18 cellular contexts compared by ENCODE assay signal in the genomic region with DNA sequence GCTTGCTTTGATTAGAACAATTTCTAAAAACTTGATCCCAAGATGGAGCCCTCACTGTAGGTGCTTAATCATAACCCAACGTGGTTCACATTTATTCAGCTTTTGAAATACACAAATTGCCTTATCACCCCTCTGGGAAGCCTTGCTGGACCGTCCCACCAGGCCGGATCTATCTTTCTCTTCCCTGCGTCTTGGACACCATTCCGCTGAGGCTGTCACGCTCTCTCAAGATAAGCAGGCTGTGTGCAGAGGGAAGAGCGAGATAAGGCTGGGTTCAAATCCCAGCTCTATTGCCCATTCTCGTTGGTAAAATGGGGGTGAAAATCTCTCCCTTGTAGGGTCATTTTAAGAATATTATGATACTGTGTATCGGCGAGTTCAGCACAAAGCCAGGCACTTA. TPM values are rescaled to one million over a fixed set of nuclear protein-coding genes. Genes with fewer than 3 reads are reported as not detected.
A peak's percentile ranks its signal among the peaks of the same experiment; 100 is the strongest.
DNase-seq lines count a peak whose midpoint lies in the region; ATAC-seq, FAIRE-seq and TF ChIP-seq lines count a peak whose summit lies in the region.
"Had no signal": no experiment of that assay in that cellular context is flagged by ENCODE, and none has a peak within 500 bp of the region (broad histone marks: within the 10 kb centered on the region; RNA-seq: fewer than 3 reads in every experiment).

No MANE protein-coding gene starts in this region.

- H3K4me1 ChIP-seq in K562 (replicated peaks in 1 of 2; ENCODE audit: control insufficient read depth in 2 of 2, insufficient read depth in 2 of 2, low read length in 2 of 2) (peaks cover 0 to 7% of the 10 kb centered on the region in 2 experiments; a peak in 1 of 5 replicates), small intestine (ENCODE audit: control insufficient read depth in 2 of 2, insufficient read depth in 1 of 2, low read depth in 1 of 2, low read length in 1 of 2) (peaks cover 3 to 7% of the 10 kb centered on the region in 2 donors), PC-9 (replicated peaks; ENCODE audit: insufficient read depth) (0 out of 2 replicates have a peak, but pooled peaks cover under 1% of the 10 kb centered on the region)
- H3K4me1 ChIP-seq: A549, BE2C had no signal

- H3K27ac ChIP-seq in HL-60 (replicated peaks) = peak overlapping the region; percentile 48
- no peak overlapping the region for H3K27ac ChIP-seq in K562 (ENCODE audit: extremely low read depth, low read depth, low read length)
- no peak overlapping the region for H3K27ac ChIP-seq in small intestine (ENCODE audit: low read depth in 1 of 2, low read length in 1 of 2)
- H3K27ac ChIP-seq in PC-9 = no peak overlapping the region
- H3K27ac ChIP-seq: A549, C4-2B had no signal

- H3K9me3 Mint-ChIP-seq in effector memory CD8-positive, alpha-beta T cell = no peaks in the 10 kb centered on the region
- H3K9me3 Mint-ChIP-seq: GM23338, H9 had no signal

- H3K9me1 ChIP-seq in K562 (ENCODE audit: control insufficient read depth, insufficient read depth, low read length) = no peaks in the 10 kb centered on the region

- no peaks in the 10 kb centered on the region for H3K9me2 ChIP-seq in PC-9 (ENCODE audit: insufficient read depth)

- no peak for DNase-seq in HL-60 (ENCODE audit: low read depth in 1 of 2, low spot score in 1 of 2)
- peak; percentile 79 for DNase-seq in OCI-M1 (lab: John Stamatoyannopoulos, UW)
- peak; percentile 23 to 59 (median 33) for DNase-seq in K562 (ENCODE audit: extremely low read depth in 1 of 4, low spot score in 3 of 4)
- peak; percentile 20 for DNase-seq in small intestine
- DNase-seq in effector memory CD8-positive, alpha-beta T cell = no peak
- DNase-seq in PC-9 = no peak
- DNase-seq: BE2C; CD4-positive, alpha-beta memory T cell; DMS153; DMS79 treated with DMSO at 0.1 percent for 48 hours; EL; H9 had no signal

- H3K4me3 Mint-ChIP-seq in effector memory CD8-positive, alpha-beta T cell = no peak overlapping the region
- H3K4me3 Mint-ChIP-seq: CD4-positive, alpha-beta memory T cell; GM23338; H9 had no signal

- POLR2A ChIA-PET in K562 (lab: Yijun Ruan, JAX) (interaction anchor here (0.8 to 1.0 kb wide), 2 partner anchors 12 to 16 kb away, joined by 3 to 4 read pairs; no protein-coding TSS in a partner anchor), PC-9 (lab: Charles Lee; ENCODE audit: unreplicated experiment) (no interaction called here)

- H3K4me3 ChIP-seq in HL-60 (replicated peaks; ENCODE audit: insufficient read depth, low read length) = no peak overlapping the region
- H3K4me3 ChIP-seq in K562 = no peak overlapping the region
- H3K4me3 ChIP-seq in small intestine (ENCODE audit: low read depth in 1 of 2, low read length in 2 of 2) = no peak overlapping the region
- H3K4me3 ChIP-seq in PC-9 = no peak overlapping the region
- H3K4me3 ChIP-seq: A549, GM23338 had no signal

- H3K79me2 ChIP-seq in K562 (ENCODE audit: control insufficient read depth, insufficient read depth, low read length) (no peaks in the 10 kb centered on the region), PC-9 (ENCODE audit: low read depth) (no peaks in the 10 kb centered on the region)

- H3K4me2 ChIP-seq in K562 (ENCODE audit: insufficient read depth, low read length) (no peak overlapping the region), PC-9 (no peak overlapping the region)
- H3K4me2 ChIP-seq: A549, GM23338 had no signal

- peaks cover 19% of the 10 kb centered on the region; the same call in 1 of the 2 replicates for H4K20me1 ChIP-seq in K562 (replicated peaks; ENCODE audit: control insufficient read depth, insufficient read depth, low read length)
- no peaks in the 10 kb centered on the region for H4K20me1 ChIP-seq in PC-9 (ENCODE audit: insufficient read depth)

- TF ChIP-seq POLR2A in K562 (conservative IDR thresholded peaks at IDR 0.05) = no peak

- TF ChIP-seq EP300 in K562 (IDR thresholded peaks at IDR 0.05; ENCODE audit: low read length) = 0 out of 2 replicates have a peak, but pooled peaks have one; percentile 47

- H3K36me3 Mint-ChIP-seq in effector memory CD8-positive, alpha-beta T cell (ENCODE audit: insufficient read depth) = peaks cover 6% of the 10 kb centered on the region
- H3K36me3 Mint-ChIP-seq: CD4-positive, alpha-beta memory T cell had no signal

- no peak overlapping the region for H3K27ac Mint-ChIP-seq in effector memory CD8-positive, alpha-beta T cell
- H3K27ac Mint-ChIP-seq: CD4-positive, alpha-beta memory T cell; GM23338 had no signal

- in situ Hi-C loops in K562 (cut with MboI) = no loop called here

- whole genome bisulfite sequencing in K562 (ENCODE audit: insufficient coverage, low coverage, missing lambda C conversion rate) = 0% methylated on average over 10 of the region's 10 CpGs
- WGBS in small intestine, 3 donors = 37 to 69% (median 49%) methylated on average over 10 of the region's 10 CpGs

- H3K4me1 Mint-ChIP-seq in effector memory CD8-positive, alpha-beta T cell (ENCODE audit: low read depth in 2 of 2) = peaks cover 7 to 17% of the 10 kb centered on the region in 2 donors

- FAIRE-seq in K562 (lab: Jason Lieb, UNC) (no peak), small intestine (lab: Jason Lieb, UNC) (no peak)
- FAIRE-seq: A549, G401.6, GM12891, HTR-8/SVneo had no signal

- BruUV-seq in K562 (replicated peaks; lab: Mats Ljungman, UMichigan) (no TSS peak), PC-9 (replicated peaks; lab: Mats Ljungman, UMichigan) (no TSS peak)

- H2AFZ ChIP-seq in K562 (ENCODE audit: low read depth, low read length) (no peak overlapping the region), PC-9 (no peak overlapping the region)
- H2AFZ ChIP-seq: GM23338 had no signal

- TF ChIP-seq CTCF in HL-60 (IDR thresholded peaks at IDR 0.05; ENCODE audit: insufficient read depth, low read length) (no peak), K562 (IDR thresholded peaks at IDR 0.05 in 2 of 3, conservative IDR thresholded peaks at IDR 0.05 in 1 of 3; ENCODE audit: insufficient read depth in 2 of 3, low read depth in 1 of 3, low read length in 3 of 3) (no peak), PC-9 (conservative IDR thresholded peaks at IDR 0.05) (no peak)

- intact Hi-C loops in K562 (cut with micrococcal nuclease) = no loop called here
- intact Hi-C loops in PC-9 (cut with micrococcal nuclease; ENCODE audit: unreplicated experiment) = no loop called here

- CTCF ChIA-PET in K562 (lab: Yijun Ruan, JAX; ENCODE audit: low intra/inter-chr PET ratio) (no interaction called here), PC-9 (lab: Charles Lee) (no interaction called here)

- no peak overlapping the region for H3K9ac ChIP-seq in K562 (ENCODE audit: insufficient read depth in 1 of 2, low read depth in 2 of 2, low read length in 2 of 2)

- no peaks in the 10 kb centered on the region for H3K27me3 Mint-ChIP-seq in effector memory CD8-positive, alpha-beta T cell
- H3K27me3 Mint-ChIP-seq: CD4-positive, alpha-beta memory T cell had no signal

- H3K9me3 ChIP-seq in K562 (replicated peaks; ENCODE audit: control insufficient read depth, insufficient read depth, low read depth, low read length) (no peaks in the 10 kb centered on the region), small intestine (ENCODE audit: control insufficient read depth, low read depth) (no peaks in the 10 kb centered on the region), PC-9 (ENCODE audit: insufficient read depth, low read depth) (no peaks in the 10 kb centered on the region)
- H3K9me3 ChIP-seq: A549, BE2C had no signal

- TF ChIP-seq RAD21 in K562 (CRISPR knock-in tag; conservative IDR thresholded peaks at IDR 0.05 in 1 of 2, IDR thresholded peaks at IDR 0.05 in 1 of 2) = no peak

- peak; percentile 61 for ATAC-seq in K562
- ATAC-seq in effector memory CD8-positive, alpha-beta T cell (replicated peaks) = no peak
- ATAC-seq: A549, GM23338 had no signal

- no peaks in the 10 kb centered on the region for H3K27me3 ChIP-seq in HL-60 (ENCODE audit: insufficient read depth, poor library complexity, severe bottlenecking)
- peaks cover 0 to 64% of the 10 kb centered on the region in 2 experiments; a peak in 4 of 5 replicates for H3K27me3 ChIP-seq in K562 (ENCODE audit: control insufficient read depth in 2 of 2, insufficient read depth in 2 of 2, low read length in 2 of 2)
- H3K27me3 ChIP-seq in small intestine (ENCODE audit: control insufficient read depth in 2 of 2, insufficient read depth in 2 of 2, low read length in 2 of 2) = no peaks in the 10 kb centered on the region
- H3K27me3 ChIP-seq in PC-9 (ENCODE audit: insufficient read depth, low read depth) = 0 out of 2 replicates have a peak, but pooled peaks cover 3% of the 10 kb centered on the region
- H3K27me3 ChIP-seq: BE2C had no signal

- H3K36me3 ChIP-seq in K562 (ENCODE audit: control insufficient read depth, insufficient read depth, low read length) (no peaks in the 10 kb centered on the region), small intestine (ENCODE audit: control insufficient read depth in 2 of 2, insufficient read depth in 2 of 2, low read length in 2 of 2) (no peaks in the 10 kb centered on the region), PC-9 (ENCODE audit: low read depth) (no peaks in the 10 kb centered on the region)
- H3K36me3 ChIP-seq: BE2C had no signal

- H3F3A ChIP-seq in PC-9 (ENCODE audit: insufficient read depth, low read depth) = no peaks in the 10 kb centered on the region

TF ChIP-seq in K562, 482 proteins besides CTCF, POLR2A, EP300 and RAD21 (continues in another document):
- TF ChIP-seq DIDO1 (tag; IDR thresholded peaks at IDR 0.05; ENCODE audit: low read depth) = 0 out of 2 replicates have a peak, but pooled peaks have one; percentile 56

RNA-seq across cellular contexts. Expression of a gene that starts 20.5 kb away (rescaled TPM):
- 2.5 and 10.1 TPM in 2 replicates for total RNA-seq in K562 (2011; cell fraction: chromatin; rRNA removed; ENCODE audit: low replicate concordance)
- total RNA-seq in K562 (2011; cell fraction: nucleolus; rRNA removed) = 2.9 and 5.0 TPM in 2 replicates
- total RNA-seq in K562 (2011; cell fraction: nucleoplasm; rRNA removed) = 4.4 and 8.5 TPM in 2 replicates
- total RNA-seq in K562 (2014; rRNA removed) (0.82 and 1.2 TPM in 2 replicates), K562 (2014; rRNA removed; fragmentation: Illumina TruSeq; extraction: Trizol) (0.25 and 0.32 TPM in 2 replicates), K562 (2015; rRNA removed; fragmentation: Illumina TruSeq; extraction: Trizol) (0.14 and 0.45 TPM in 2 replicates), K562 (2021) (1.4 TPM in 2 replicates), PC-9 (2021) (0.46 and 1.1 TPM in 2 replicates)
- polyA plus RNA-seq in K562 (2011; rRNA removed) (2.5 and 3.0 TPM in 2 replicates), K562 (2014; fragmentation: Illumina TruSeq; extraction: Trizol) (0.70 and 1.3 TPM in 2 replicates), K562 (2014; fragmentation: Nextera tagmentation; extraction: Ambion mirVana) (not detected), K562 (2014; rRNA removed) (0.70 and 2.5 TPM in 2 replicates), small intestine (100 to 1,000 TPM in 1 of 3 donors, 10 to 100 TPM in 1, 1 to 10 TPM in 1; 6.8 to 105 (median 11.2) TPM)
- 4.0 and 5.6 TPM in 2 replicates for polyA plus RNA-seq in K562 (2011; cell fraction: cytosol; rRNA removed)
- 7.9 and 11.7 TPM in 2 replicates for polyA plus RNA-seq in K562 (2011; cell fraction: nucleus; rRNA removed)
- 1.1 and 1.4 TPM in 2 replicates for polyA plus RNA-seq in K562 (2012)
- polyA minus RNA-seq in K562 (2011; rRNA and poly(A)+ RNA removed) = 2.3 and 3.0 TPM in 2 replicates
- 3.3 and 5.7 TPM in 2 replicates for polyA minus RNA-seq in K562 (2011; cell fraction: cytosol; rRNA and poly(A)+ RNA removed)
- polyA minus RNA-seq in K562 (2011; cell fraction: nucleus; rRNA and poly(A)+ RNA removed) = 9.4 and 11.0 TPM in 2 replicates

Comparison
In these comparisons a context has a peak if more than half of its experiments do, and no peak if none do; other contexts are left out.
1. DNase-seq: peak in OCI-M1 (single experiment), K562 (4 of 4) and small intestine (single experiment); none in HL-60 (0 of 2), effector memory CD8-positive, alpha-beta T cell (0 of 3) and PC-9 (0 of 2).